Comparison of ENCODE assay signal across 15 cellular contexts in the genomic region with DNA sequence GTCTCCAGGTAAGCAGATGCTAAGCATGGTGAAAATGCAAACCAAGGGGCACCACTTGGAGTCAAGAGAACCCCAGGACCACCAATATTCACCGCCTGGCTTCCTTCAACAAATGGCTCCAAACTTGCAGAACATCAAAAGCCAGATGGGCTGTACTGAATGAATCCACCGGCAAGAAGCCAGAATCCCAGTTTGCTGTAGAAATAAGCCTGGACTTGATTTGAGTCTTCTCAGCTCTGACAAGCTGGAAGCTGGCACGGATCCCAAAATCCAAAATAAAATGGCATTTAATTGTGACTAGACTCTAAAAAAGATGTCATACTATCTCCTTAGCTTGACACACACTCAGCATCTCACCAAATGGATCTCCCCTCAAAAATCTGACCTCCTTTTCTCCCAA. TPM values are rescaled to one million over a fixed set of nuclear protein-coding genes. Genes with fewer than 3 reads are reported as not detected.
DNase-seq lines count a peak whose midpoint lies in the region; ATAC-seq, FAIRE-seq and TF ChIP-seq lines count a peak whose summit lies in the region.
"Had no signal": no experiment of that assay in that cellular context is flagged by ENCODE, and none has a peak within 500 bp of the region (broad histone marks: within the 10 kb centered on the region; RNA-seq: fewer than 3 reads in every experiment).

No MANE protein-coding gene starts in this region.

- H3K79me2 ChIP-seq in astrocyte (ENCODE audit: insufficient read depth, low read length) = peaks cover 100% of the 10 kb centered on the region
- H3K79me2 ChIP-seq in keratinocyte (ENCODE audit: control insufficient read depth, insufficient read depth, low read length) = peaks cover 99% of the 10 kb centered on the region

- H3K27ac ChIP-seq in left ventricle myocardium inferior (replicated peaks) (peak overlapping the region; percentile 39), astrocyte (ENCODE audit: low read depth, low read length) (peak overlapping the region; percentile 0), keratinocyte (ENCODE audit: control insufficient read depth, insufficient read depth, low read length) (peak overlapping the region; percentile 78), sigmoid colon (peak overlapping the region in 1 of 4 donors; percentile 6)

- no peaks in the 10 kb centered on the region for H3K36me3 Mint-ChIP-seq in astrocyte (ENCODE audit: low read depth, unreplicated experiment)
- H3K36me3 Mint-ChIP-seq in activated naive CD4-positive, alpha-beta T cell treated with anti-CD3 and anti-CD28 coated beads, Interleukin-2, amount 50 U/mL, for 72 hours = no peaks in the 10 kb centered on the region
- H3K36me3 Mint-ChIP-seq: activated naive CD8-positive, alpha-beta T cell had no signal

- H3K9me3 Mint-ChIP-seq in astrocyte (ENCODE audit: unreplicated experiment) = no peaks in the 10 kb centered on the region
- no peaks in the 10 kb centered on the region for H3K9me3 Mint-ChIP-seq in activated naive CD4-positive, alpha-beta T cell treated with anti-CD3 and anti-CD28 coated beads, Interleukin-2, amount 50 U/mL, for 72 hours

- no peaks in the 10 kb centered on the region for H3K27me3 Mint-ChIP-seq in astrocyte (ENCODE audit: low read depth, unreplicated experiment)

- H3K9ac ChIP-seq in astrocyte (ENCODE audit: low read length) = peak overlapping the region; percentile 32
- H3K9ac ChIP-seq in keratinocyte (ENCODE audit: control insufficient read depth, extremely low read depth, insufficient read depth, low read length) = peak overlapping the region; percentile 46

- no peak for TF ChIP-seq EP300 in sigmoid colon (IDR thresholded peaks at IDR 0.05)

- H4K20me1 ChIP-seq in astrocyte (ENCODE audit: insufficient read depth, low read length) (peaks cover 80% of the 10 kb centered on the region), keratinocyte (ENCODE audit: control insufficient read depth, extremely low read depth, insufficient read depth, low read length) (peaks cover 9% of the 10 kb centered on the region)

- no peak overlapping the region for H2AFZ ChIP-seq in astrocyte (ENCODE audit: low read depth, low read length)
- no peak overlapping the region for H2AFZ ChIP-seq in keratinocyte (ENCODE audit: control insufficient read depth, low read length)

- DNase-seq in left ventricle myocardium inferior = no peak
- DNase-seq in left cardiac atrium = no peak
- no peak for DNase-seq in astrocyte (ENCODE audit: low read depth)
- DNase-seq in keratinocyte (ENCODE audit: low read depth, low spot score) = no peak
- DNase-seq in activated naive CD4-positive, alpha-beta T cell treated with anti-CD3 and anti-CD28 coated beads, Interleukin-2, amount 50 U/mL, for 72 hours (ENCODE audit: low spot score in 2 of 2) = no peak
- no peak for DNase-seq in NCI-H2107 (lab: John Stamatoyannopoulos, UW)
- DNase-seq in sigmoid colon = no peak
- DNase-seq: activated CD8-positive, alpha-beta memory T cell treated with anti-CD3 and anti-CD28 coated beads, Interleukin-2, amount 50 U/mL, for 4 hours; Caco-2; erythroblast; H7; small intestine had no signal

- no peaks in the 10 kb centered on the region for H3K36me3 ChIP-seq in left ventricle myocardium inferior
- H3K36me3 ChIP-seq in astrocyte (ENCODE audit: insufficient read depth, low read length) = no peaks in the 10 kb centered on the region
- peaks cover 1 to 9% of the 10 kb centered on the region in 2 experiments for H3K36me3 ChIP-seq in keratinocyte (ENCODE audit: control insufficient read depth in 2 of 2, extremely low read depth in 1 of 2, insufficient read depth in 2 of 2, low read length in 2 of 2)
- no peaks in the 10 kb centered on the region for H3K36me3 ChIP-seq in sigmoid colon

- H3K4me1 Mint-ChIP-seq in astrocyte (ENCODE audit: low read depth, unreplicated experiment) = peaks cover 67% of the 10 kb centered on the region

- peaks cover 42% of the 10 kb centered on the region for H3K4me1 ChIP-seq in left ventricle myocardium inferior
- H3K4me1 ChIP-seq in astrocyte (ENCODE audit: insufficient read depth, low read length) = peaks cover 26% of the 10 kb centered on the region
- H3K4me1 ChIP-seq in keratinocyte (ENCODE audit: control insufficient read depth, extremely low read depth, insufficient read depth, low read length) = peaks cover 64% of the 10 kb centered on the region
- H3K4me1 ChIP-seq in sigmoid colon = peaks cover 0 to 81% (median 38%) of the 10 kb centered on the region in 4 donors

- peak overlapping the region; percentile 19 for H3K27ac Mint-ChIP-seq in astrocyte (ENCODE audit: unreplicated experiment)
- no peak overlapping the region for H3K27ac Mint-ChIP-seq in activated naive CD4-positive, alpha-beta T cell treated with anti-CD3 and anti-CD28 coated beads, Interleukin-2, amount 50 U/mL, for 72 hours
- H3K27ac Mint-ChIP-seq: activated naive CD8-positive, alpha-beta T cell had no signal

- no peak for ATAC-seq in left cardiac atrium
- ATAC-seq in activated naive CD4-positive, alpha-beta T cell treated with anti-CD3 and anti-CD28 coated beads, Interleukin-2, amount 50 U/mL, for 72 hours = no peak
- no peak for ATAC-seq in HG03520 (IDR thresholded peaks at IDR 0.05; ENCODE audit: unreplicated experiment)

- TF ChIP-seq CTCF in left ventricle myocardium inferior (IDR thresholded peaks at IDR 0.05; ENCODE audit: borderline replicate concordance) = no peak
- TF ChIP-seq CTCF in astrocyte (IDR thresholded peaks at IDR 0.05; ENCODE audit: insufficient read depth, low read depth, low read length) = no peak
- TF ChIP-seq CTCF in keratinocyte (optimal IDR thresholded peaks at IDR 0.05 in 1 of 3, IDR thresholded peaks at IDR 0.05 in 1 of 3, conservative IDR thresholded peaks at IDR 0.05 in 1 of 3; ENCODE audit: extremely low read depth in 1 of 3, insufficient read depth in 2 of 3, low read length in 3 of 3) = no peak
- TF ChIP-seq CTCF in sigmoid colon (IDR thresholded peaks at IDR 0.05) = no peak

- dilution Hi-C loops in keratinocyte (cut with MboI; ENCODE audit: extremely low pct_ligation_motif_present, low sequenced_read_pairs) = no loop called here

- intact Hi-C loops in left ventricle myocardium inferior (cut with micrococcal nuclease) (loop anchor here (10.0 kb wide), 1 partner anchor 439 kb away; no protein-coding TSS in a partner anchor), left cardiac atrium (cut with DNase I) (no loop called here), sigmoid colon (cut with DNase I) (no loop called here)

- TF ChIP-seq POLR2A in sigmoid colon (IDR thresholded peaks at IDR 0.05) = no peak

- H3K4me3 ChIP-seq in left ventricle myocardium inferior (peak overlapping the region; percentile 8), astrocyte (ENCODE audit: insufficient read depth, low read depth, low read length) (no peak overlapping the region), keratinocyte (ENCODE audit: control insufficient read depth in 2 of 3, extremely low read depth in 1 of 3, insufficient read depth in 2 of 3, low read depth in 1 of 3, low read length in 3 of 3) (peak overlapping the region in 2 of 3 experiments; percentile 44), sigmoid colon (no peak overlapping the region)

- H3K9me1 ChIP-seq in keratinocyte (ENCODE audit: control insufficient read depth, extremely low read depth, insufficient read depth, low read length) = peaks cover 2% of the 10 kb centered on the region

- FAIRE-seq in astrocyte (lab: Jason Lieb, UNC) (no peak), keratinocyte (lab: Jason Lieb, UNC) (peak; percentile 86)
- FAIRE-seq: A204.1, small intestine had no signal

- H3K4me2 ChIP-seq in astrocyte (ENCODE audit: low read length) (peak overlapping the region; percentile 67), keratinocyte (ENCODE audit: control insufficient read depth, extremely low read depth, insufficient read depth, low read depth, low read length) (peak overlapping the region; percentile 76)

- H3K27me3 ChIP-seq in left ventricle myocardium inferior (ENCODE audit: low read depth) (no peaks in the 10 kb centered on the region), astrocyte (ENCODE audit: insufficient read depth, low read length) (no peaks in the 10 kb centered on the region), keratinocyte (ENCODE audit: control insufficient read depth, extremely low read depth, insufficient read depth, low read length) (no peaks in the 10 kb centered on the region), sigmoid colon (no peaks in the 10 kb centered on the region)

- no peak overlapping the region for H3K4me3 Mint-ChIP-seq in astrocyte (ENCODE audit: unreplicated experiment)
- H3K4me3 Mint-ChIP-seq: activated naive CD8-positive, alpha-beta T cell had no signal

- 67 to 80% methylated on average over 3 of the region's 3 CpGs for WGBS in sigmoid colon, 2 donors

- H3K9me3 ChIP-seq in left ventricle myocardium inferior (replicated peaks) (no peaks in the 10 kb centered on the region), astrocyte (ENCODE audit: insufficient read depth, low read depth, low read length) (no peaks in the 10 kb centered on the region), keratinocyte (ENCODE audit: control insufficient read depth, low read depth, low read length) (no peaks in the 10 kb centered on the region), sigmoid colon (no peaks in the 10 kb centered on the region)
- H3K9me3 ChIP-seq: Caco-2 had no signal

RNA-seq across cellular contexts. Expression of gene EFNB2, which starts 11.9 kb away (rescaled TPM):
- total RNA-seq in left ventricle myocardium inferior (10.1 TPM), left cardiac atrium (10 to 100 TPM in 1 of 2 donors, 1 to 10 TPM in 1; 9.5 to 14.8 TPM), astrocyte (93.2 and 93.4 TPM in 2 replicates), sigmoid colon (10 to 100 TPM in 3 of 4 donors, 1 to 10 TPM in 1; 7.2 to 15.0 (median 11.6) TPM)
- polyA plus RNA-seq in keratinocyte (29.4 to 68.0 TPM (median 38.9 TPM) in 3 replicates), sigmoid colon (10 to 100 TPM in 2 of 3 donors, 1 to 10 TPM in 1; 9.6 to 36.1 (median 13.4) TPM)
- polyA plus RNA-seq in keratinocyte (2011; ENCODE audit: low read depth) = 15.9 TPM
- 29.4 and 32.8 TPM in 2 replicates for polyA plus RNA-seq in keratinocyte (2011; cell fraction: cytosol; rRNA removed)
- 74.1 and 79.8 TPM in 2 replicates for polyA plus RNA-seq in keratinocyte (2011; cell fraction: nucleus; rRNA removed)
- polyA plus RNA-seq in keratinocyte (2012; ENCODE audit: low replicate concordance) = 23.1 and 66.7 TPM in 2 replicates
- polyA minus RNA-seq in keratinocyte = 49.3 to 103 TPM (median 57.1 TPM) in 3 replicates
- polyA minus RNA-seq in keratinocyte (2011; cell fraction: cytosol; rRNA and poly(A)+ RNA removed) = 43.4 TPM
- polyA minus RNA-seq in keratinocyte (2011; cell fraction: nucleus; rRNA and poly(A)+ RNA removed) = 64.7 and 91.4 TPM in 2 replicates
- not detected for total RNA-seq in activated naive CD4-positive, alpha-beta T cell treated with anti-CD3 and anti-CD28 coated beads, Interleukin-2, amount 50 U/mL, for 72 hours

RNA-seq across cellular contexts. Expression of gene ARGLU1, which starts 44.4 kb away (rescaled TPM):
- total RNA-seq in left ventricle myocardium inferior (29.0 TPM), left cardiac atrium (10 to 100 TPM; 35.4 to 39.0 TPM), astrocyte (52.3 and 56.9 TPM in 2 replicates), sigmoid colon (100 to 1,000 TPM in 2 of 4 donors, 10 to 100 TPM in 2; 88.1 to 196 (median 98.6) TPM)
- polyA plus RNA-seq in keratinocyte (33.0 to 96.8 TPM (median 75.8 TPM) in 3 replicates), sigmoid colon (10 to 100 TPM in 2 of 3 donors, 1 to 10 TPM in 1; 7.8 to 87.9 (median 59.2) TPM)
- polyA plus RNA-seq in keratinocyte (2011; ENCODE audit: low read depth) = 302 TPM
- polyA plus RNA-seq in keratinocyte (2011; cell fraction: cytosol; rRNA removed) = 14.5 and 18.8 TPM in 2 replicates
- polyA plus RNA-seq in keratinocyte (2011; cell fraction: nucleus; rRNA removed) = 213 and 302 TPM in 2 replicates
- 38.4 and 51.4 TPM in 2 replicates for polyA plus RNA-seq in keratinocyte (2012; ENCODE audit: low replicate concordance)
- polyA minus RNA-seq in keratinocyte = 1.2 to 14.4 TPM (median 6.1 TPM) in 3 replicates
- 10.4 TPM for polyA minus RNA-seq in keratinocyte (2011; cell fraction: cytosol; rRNA and poly(A)+ RNA removed)
- 30.1 and 37.9 TPM in 2 replicates for polyA minus RNA-seq in keratinocyte (2011; cell fraction: nucleus; rRNA and poly(A)+ RNA removed)
- 10 to 100 TPM; 78.2 to 79.3 TPM for total RNA-seq in activated naive CD4-positive, alpha-beta T cell treated with anti-CD3 and anti-CD28 coated beads, Interleukin-2, amount 50 U/mL, for 72 hours

Comparison
In these comparisons a context has a peak if more than half of its experiments do, and no peak if none do; other contexts are left out.
1. H3K4me3 ChIP-seq: peak in left ventricle myocardium inferior (single experiment) and keratinocyte (2 of 3); none in astrocyte (single experiment) and sigmoid colon (0 of 4).
2. RNA of gene EFNB2, which starts 11.9 kb away (total RNA-seq): 93.2 to 93.4 TPM in astrocyte, 9.5 to 14.8 TPM in left cardiac atrium, 7.2 to 15.0 TPM in sigmoid colon and 10.1 TPM in left ventricle myocardium inferior (single experiment); not detected in activated naive CD4-positive, alpha-beta T cell treated with anti-CD3 and anti-CD28 coated beads, Interleukin-2, amount 50 U/mL, for 72 hours; every median in the first group is over 4 times any median in the second.